9 cellular contexts compared by ENCODE assay signal in genomic region chr9:129182625-129183494, GRCh38. TPM values are rescaled to one million over a fixed set of nuclear protein-coding genes. Genes with fewer than 3 reads are reported as not detected.
DNase-seq lines count a peak whose midpoint lies in the region; ATAC-seq and TF ChIP-seq lines count a peak whose summit lies in the region.
"Had no signal": no experiment of that assay in that cellular context is flagged by ENCODE, and none has a peak within 500 bp of the region (broad histone marks: within the 10 kb centered on the region; RNA-seq: fewer than 3 reads in every experiment).

No MANE protein-coding gene starts in this region.

- TF ChIP-seq CTCF in MCF 10A (IDR thresholded peaks at IDR 0.05; ENCODE audit: unreplicated experiment) (peak; percentile 16), mammary epithelial cell (conservative IDR thresholded peaks at IDR 0.05 in 1 of 2, IDR thresholded peaks at IDR 0.05 in 1 of 2; ENCODE audit: extremely low read depth in 1 of 2, insufficient read depth in 1 of 2, low read depth in 1 of 2, low read length in 2 of 2) (peak in 1 of 2 donors; percentile 20), SK-N-SH (IDR thresholded peaks at IDR 0.05) (peak; percentile 50), cardiac muscle cell (IDR thresholded peaks at IDR 0.05; ENCODE audit: low read depth, low read length) (peak; percentile 54), transverse colon (IDR thresholded peaks at IDR 0.05) (peak in 4 of 5 experiments; percentile 26 to 43 (median 34))

- no peaks in the 10 kb centered on the region for H3K36me3 Mint-ChIP-seq in MCF 10A (ENCODE audit: insufficient read depth, unreplicated experiment)

- H3K79me2 ChIP-seq in mammary epithelial cell (ENCODE audit: insufficient read depth, low read length) (peaks cover 2% of the 10 kb centered on the region), SK-N-SH (ENCODE audit: insufficient read depth) (peaks cover 2% of the 10 kb centered on the region; the same call in 1 of the 2 replicates)

- dilution Hi-C loops in mammary epithelial cell (cut with HindIII; ENCODE audit: low sequenced_read_pairs), result no loop called here

- H3K27me3 ChIP-seq in mammary epithelial cell (ENCODE audit: insufficient read depth, low read length) (no peaks in the 10 kb centered on the region), SK-N-SH (ENCODE audit: insufficient read depth) (no peaks in the 10 kb centered on the region), cardiac muscle cell (peaks cover 7% of the 10 kb centered on the region), transverse colon (no peaks in the 10 kb centered on the region)

- H3K27me3 Mint-ChIP-seq in MCF 10A (ENCODE audit: insufficient read depth, unreplicated experiment), result no peaks in the 10 kb centered on the region
- H3K27me3 Mint-ChIP-seq: CD8-positive, alpha-beta memory T cell had no signal

- no peaks in the 10 kb centered on the region for H3K9me3 Mint-ChIP-seq in MCF 10A (ENCODE audit: unreplicated experiment)
- H3K9me3 Mint-ChIP-seq: CD8-positive, alpha-beta memory T cell had no signal

- peak; percentile 39 for TF ChIP-seq RAD21 in SK-N-SH (IDR thresholded peaks at IDR 0.05; ENCODE audit: low read length)

- H3K4me2 ChIP-seq in mammary epithelial cell (ENCODE audit: insufficient read depth, low read depth, low read length) (no peak overlapping the region), SK-N-SH (no peak overlapping the region)

- BruUV-seq in MCF 10A (replicated peaks; lab: Mats Ljungman, UMichigan) (no TSS peak), mammary epithelial cell (replicated peaks; lab: Mats Ljungman, UMichigan) (no TSS peak)

- H3K4me3 Mint-ChIP-seq in MCF 10A (ENCODE audit: unreplicated experiment), result no peak overlapping the region
- H3K4me3 Mint-ChIP-seq: CD8-positive, alpha-beta memory T cell had no signal

- POLR2A ChIA-PET in MCF 10A (lab: Yijun Ruan, JAX), result interaction anchor here (0.6 to 1.1 kb wide), 3 partner anchors 10 to 300 kb away, joined by 3 to 4 read pairs (median 4); no protein-coding TSS in a partner anchor
- POLR2A ChIA-PET in SK-N-SH (lab: Yijun Ruan, JAX), result interaction anchor here (1.1 kb wide), 1 partner anchor 138 kb away, joined by 3 read pairs; no protein-coding TSS in a partner anchor

- H3K9ac ChIP-seq in mammary epithelial cell (ENCODE audit: insufficient read depth, low read length) (no peak overlapping the region), SK-N-SH (no peak overlapping the region)

- H3K9me3 ChIP-seq in mammary epithelial cell (replicated peaks; ENCODE audit: insufficient read depth, low read length) (peaks cover 2% of the 10 kb centered on the region), SK-N-SH (no peaks in the 10 kb centered on the region), cardiac muscle cell (ENCODE audit: low read depth) (no peaks in the 10 kb centered on the region), transverse colon (no peaks in the 10 kb centered on the region)

- H4K20me1 ChIP-seq in mammary epithelial cell (ENCODE audit: insufficient read depth, low read length) (peaks cover under 1% of the 10 kb centered on the region), SK-N-SH (ENCODE audit: insufficient read depth) (peaks cover 2% of the 10 kb centered on the region)

- no peak for ATAC-seq in HG03095 (IDR thresholded peaks at IDR 0.05; ENCODE audit: unreplicated experiment)

- no peaks in the 10 kb centered on the region for H3K9me2 ChIP-seq in SK-N-SH

- peak; percentile 34 for DNase-seq in MCF 10A (ENCODE audit: unreplicated experiment)
- DNase-seq in mammary epithelial cell, result no peak
- DNase-seq in SK-N-SH, result peak; percentile 65
- peak; percentile 41 to 49 for DNase-seq in cardiac muscle cell (ENCODE audit: low read depth in 1 of 2, low spot score in 1 of 2)
- DNase-seq in transverse colon, result peak; percentile 53
- DNase-seq in cerebellum (ENCODE audit: low spot score), result no peak
- DNase-seq in GM03348 (ENCODE audit: low spot score), result no peak
- DNase-seq: CD8-positive, alpha-beta memory T cell had no signal

- peaks cover 8% of the 10 kb centered on the region for H3K4me1 ChIP-seq in mammary epithelial cell (ENCODE audit: insufficient read depth, low read length)
- peaks cover 5 to 6% of the 10 kb centered on the region in 2 experiments; a peak in 2 of 4 replicates for H3K4me1 ChIP-seq in SK-N-SH (ENCODE audit: control insufficient read depth in 1 of 2, insufficient read depth in 2 of 2, low read depth in 1 of 2, low read length in 1 of 2)
- peaks cover 4% of the 10 kb centered on the region for H3K4me1 ChIP-seq in cardiac muscle cell (ENCODE audit: low read depth)
- H3K4me1 ChIP-seq in transverse colon, result peaks cover 21 to 62% (median 39%) of the 10 kb centered on the region in 4 donors

- intact Hi-C loops in MCF 10A (cut with micrococcal nuclease), result no loop called here
- intact Hi-C loops in mammary epithelial cell (cut with micrococcal nuclease), result no loop called here
- intact Hi-C loops in transverse colon (cut with DNase I; ENCODE audit: low total_unique reads), result no loop called here

- H3K27ac Mint-ChIP-seq in MCF 10A (ENCODE audit: low read depth, unreplicated experiment), result no peak overlapping the region

- in situ Hi-C loops in mammary epithelial cell (cut with MboI; ENCODE audit: low sequenced_read_pairs in 2 of 2) (no loop called here), transverse colon (cut with MboI; ENCODE audit: low pct_ligation_motif_present in 1 of 4, low pct_unique_long_range_greater_than_20kb in 1 of 4, low sequenced_read_pairs in 3 of 4) (no loop called here)

- H3K4me1 Mint-ChIP-seq in MCF 10A (ENCODE audit: insufficient read depth, unreplicated experiment), result peaks cover 9% of the 10 kb centered on the region

- CTCF ChIA-PET in MCF 10A (lab: Yijun Ruan, JAX) (interaction anchor here (0.6 kb wide), 1 partner anchor 141 kb away, joined by 3 read pairs; no protein-coding TSS in a partner anchor), mammary epithelial cell (lab: Charles Lee; ENCODE audit: low non-redundant PET) (interaction anchor here (0.6 kb wide), 1 partner anchor 117 kb away, joined by 4 read pairs; no protein-coding TSS in a partner anchor), SK-N-SH (lab: Yijun Ruan, JAX) (interaction anchor here (0.6 to 2.3 kb wide), 4 partner anchors 9 to 59 kb away, joined by 3 to 10 read pairs (median 4); no protein-coding TSS in a partner anchor)

- WGBS in mammary epithelial cell (ENCODE audit: low coverage, missing lambda C conversion rate), result 97% methylated on average over 16 of the region's 20 CpGs
- 85% methylated on average over 13 of the region's 20 CpGs for WGBS in SK-N-SH (ENCODE audit: low lambda C conversion rate)
- WGBS in transverse colon (ENCODE audit: low coverage in 1 of 2), 2 donors, result 71 to 77% methylated on average over 4 to 20 of the region's 20 CpGs

- TF ChIP-seq EP300 in SK-N-SH (IDR thresholded peaks at IDR 0.05; ENCODE audit: borderline replicate concordance in 1 of 2, low read depth in 1 of 2, low read length in 1 of 2), result no peak
- no peak for TF ChIP-seq EP300 in transverse colon (IDR thresholded peaks at IDR 0.05; ENCODE audit: low read depth)

- H3F3A ChIP-seq in SK-N-SH (replicated peaks; ENCODE audit: insufficient read depth), result no peaks in the 10 kb centered on the region

- H3K36me3 ChIP-seq in mammary epithelial cell (ENCODE audit: insufficient read depth, low read length) (no peaks in the 10 kb centered on the region), SK-N-SH (replicated peaks in 1 of 2; ENCODE audit: control insufficient read depth in 1 of 2, insufficient read depth in 2 of 2, low read length in 1 of 2) (no peaks in the 10 kb centered on the region), cardiac muscle cell (no peaks in the 10 kb centered on the region), transverse colon (no peaks in the 10 kb centered on the region)

- no peak overlapping the region for H3K4me3 ChIP-seq in mammary epithelial cell (replicated peaks in 1 of 3; ENCODE audit: insufficient read depth in 1 of 3, low read depth in 2 of 3, low read length in 3 of 3)
- no peak overlapping the region; a peak in 1 of 4 replicates for H3K4me3 ChIP-seq in SK-N-SH (ENCODE audit: low read depth in 2 of 2, low read length in 1 of 2)
- no peak overlapping the region for H3K4me3 ChIP-seq in cardiac muscle cell
- H3K4me3 ChIP-seq in transverse colon, result no peak overlapping the region

- H3K27ac ChIP-seq in mammary epithelial cell (ENCODE audit: insufficient read depth, low read depth, low read length), result no peak overlapping the region
- H3K27ac ChIP-seq in SK-N-SH (ENCODE audit: low read depth in 2 of 2, low read length in 1 of 2), result no peak overlapping the region
- H3K27ac ChIP-seq in cardiac muscle cell, result no peak overlapping the region
- peak overlapping the region; percentile 5 to 52 (median 32) for H3K27ac ChIP-seq in transverse colon

- H2AFZ ChIP-seq in mammary epithelial cell (ENCODE audit: low read depth, low read length), result no peak overlapping the region
- H2AFZ ChIP-seq in SK-N-SH (ENCODE audit: low read depth), result no peak overlapping the region

- no peak for TF ChIP-seq POLR2A in transverse colon (IDR thresholded peaks at IDR 0.05)

TF ChIP-seq in SK-N-SH, 30 proteins besides CTCF, POLR2A, EP300 and RAD21:
- no peak for TF ChIP-seq SIN3A (IDR thresholded peaks at IDR 0.05; ENCODE audit: borderline replicate concordance, low read depth, low read length)

RNA-seq across cellular contexts. Expression of gene IER5L, which starts 4.8 kb away (rescaled TPM):
- 11.9 and 13.4 TPM in 2 replicates for total RNA-seq in MCF 10A (2022)
- total RNA-seq in mammary epithelial cell, result 10 to 100 TPM; 13.5 to 34.2 TPM
- 7.0 TPM for polyA plus RNA-seq in mammary epithelial cell
- 1.4 TPM for polyA minus RNA-seq in mammary epithelial cell
- 8.9 and 16.2 TPM in 2 replicates for polyA plus RNA-seq in SK-N-SH (2012; rRNA removed)
- polyA plus RNA-seq in SK-N-SH (2012; cell fraction: cytosol; rRNA removed), result 6.6 and 9.6 TPM in 2 replicates
- polyA plus RNA-seq in SK-N-SH (2012; cell fraction: nucleus; rRNA removed), result 22.0 and 25.7 TPM in 2 replicates
- 51.7 and 77.4 TPM in 2 replicates for total RNA-seq in cardiac muscle cell
- polyA plus RNA-seq in cardiac muscle cell, result 21.5 and 38.5 TPM in 2 replicates
- total RNA-seq in transverse colon, result 1 to 10 TPM; 1.8 to 6.5 (median 5.2) TPM
- total RNA-seq in cerebellum, result 9.1 TPM

Comparison
In these comparisons a context has a peak if more than half of its experiments do, and no peak if none do; other contexts are left out.
1. DNase-seq: peak in MCF 10A (single experiment), SK-N-SH (single experiment), cardiac muscle cell (2 of 2) and transverse colon (single experiment); none in mammary epithelial cell (single experiment), cerebellum (single experiment) and GM03348 (single experiment).
2. H3K27ac ChIP-seq: peak in transverse colon (4 of 4); none in mammary epithelial cell (single experiment), SK-N-SH (0 of 2) and cardiac muscle cell (single experiment).